8 cellular contexts compared by ENCODE assay signal in the genomic region with DNA sequence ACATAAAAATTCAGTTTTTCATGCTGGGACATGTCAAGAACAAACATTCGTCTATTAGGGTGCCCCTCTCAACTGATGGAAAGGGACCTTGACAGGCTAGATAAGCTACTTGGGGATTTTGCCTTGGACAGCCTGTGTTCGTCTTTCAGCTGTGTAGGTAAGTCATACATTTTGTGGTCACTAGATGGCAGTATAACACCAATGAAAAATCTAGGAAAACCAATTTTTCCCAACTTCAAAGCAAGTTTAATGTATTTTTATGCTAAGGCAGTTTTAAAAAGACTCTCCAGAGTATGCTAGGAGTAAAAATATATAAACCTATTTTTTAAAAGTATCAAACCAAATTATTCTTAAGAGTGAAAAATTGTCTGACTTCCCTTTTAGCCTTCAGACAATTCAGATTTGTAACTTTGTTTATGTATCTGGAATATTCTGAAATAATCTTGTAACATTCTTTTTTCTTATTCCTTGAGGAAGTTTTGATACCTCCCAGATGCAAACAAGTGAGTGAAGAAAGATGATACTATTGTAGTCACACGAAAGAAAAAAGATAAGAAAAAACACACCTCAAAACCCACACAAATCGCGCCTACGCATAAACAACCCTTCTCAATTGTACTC.
A peak's percentile ranks its signal among the peaks of the same experiment; 100 is the strongest.
DNase-seq lines count a peak whose midpoint lies in the region; ATAC-seq and TF ChIP-seq lines count a peak whose summit lies in the region.

No MANE protein-coding gene starts in this region.

- no peaks in the 10 kb centered on the region for H3K79me2 ChIP-seq in SU-DHL-6 (ENCODE audit: insufficient read depth, low read length)

- 0 out of 2 replicates have a peak, but pooled peaks cover 3% of the 10 kb centered on the region for H3F3A ChIP-seq in SU-DHL-6 (ENCODE audit: insufficient read depth)

- ATAC-seq in GM19452 (IDR thresholded peaks at IDR 0.05; ENCODE audit: unreplicated experiment) (peak; percentile 60), HG02763 (IDR thresholded peaks at IDR 0.05; ENCODE audit: unreplicated experiment) (no peak)

- no peaks in the 10 kb centered on the region for H3K4me1 ChIP-seq in neutrophil (ENCODE audit: control insufficient read depth in 1 of 2, insufficient read depth in 1 of 2, low read depth in 1 of 2, low read length in 1 of 2)

- H3K4me3 ChIP-seq in SU-DHL-6 (ENCODE audit: insufficient read depth, low read length, poor library complexity, severe bottlenecking) = no peak overlapping the region
- no peak overlapping the region for H3K4me3 ChIP-seq in neutrophil (ENCODE audit: low read depth in 1 of 2, low read length in 1 of 2)

- TF ChIP-seq CTCF in SU-DHL-6 (IDR thresholded peaks at IDR 0.05; ENCODE audit: insufficient read depth, low read length, poor library complexity, severe bottlenecking) (peak; percentile 48), neutrophil (IDR thresholded peaks at IDR 0.05) (peak; percentile 60)

- no peaks in the 10 kb centered on the region for H3K36me3 ChIP-seq in SU-DHL-6 (ENCODE audit: low read length)
- no peaks in the 10 kb centered on the region for H3K36me3 ChIP-seq in neutrophil

- no peak overlapping the region for H3K27ac ChIP-seq in SU-DHL-6 (ENCODE audit: low read depth, low read length)
- H3K27ac ChIP-seq in neutrophil = no peak overlapping the region

- DNase-seq in DMS53 treated with DMSO at 0.1 percent for 48 hours (lab: John Stamatoyannopoulos, UW; ENCODE audit: unreplicated experiment) = peak; percentile 20
- peak; percentile 15 for DNase-seq in HuH-7.5 (ENCODE audit: low spot score)
- DNase-seq in fibroblast of peridontal ligament (ENCODE audit: extremely low read depth) = peak; percentile 78
- DNase-seq in stimulated activated CD4-positive, alpha-beta T cell treated with anti-CD3 and anti-CD28 coated beads, Interleukin-4, amount 100 ng/mL, for 4 hours = no peak

- H3K9me3 ChIP-seq in SU-DHL-6 (ENCODE audit: insufficient read depth, low read length) (no peaks in the 10 kb centered on the region), neutrophil (no peaks in the 10 kb centered on the region)

- H2AFZ ChIP-seq in SU-DHL-6 (ENCODE audit: low read depth, low read length, severe bottlenecking) = no peak overlapping the region

- no peaks in the 10 kb centered on the region for H3K27me3 ChIP-seq in SU-DHL-6 (ENCODE audit: low read length)
- H3K27me3 ChIP-seq in neutrophil = peaks cover 10% of the 10 kb centered on the region

- no peaks in the 10 kb centered on the region for H3K9me2 ChIP-seq in SU-DHL-6 (replicated peaks; ENCODE audit: insufficient read depth, low read length)

- no peak overlapping the region for H3K9ac ChIP-seq in SU-DHL-6 (ENCODE audit: low read length)

- H4K20me1 ChIP-seq in SU-DHL-6 (ENCODE audit: low read depth, low read length) = no peaks in the 10 kb centered on the region

- H3K4me2 ChIP-seq in SU-DHL-6 (ENCODE audit: low read depth, low read length, poor library complexity, severe bottlenecking) = no peak overlapping the region

Comparison
In these comparisons a context has a peak if more than half of its experiments do, and no peak if none do; other contexts are left out.
1. DNase-seq: peak in DMS53 treated with DMSO at 0.1 percent for 48 hours (single experiment), HuH-7.5 (single experiment) and fibroblast of peridontal ligament (single experiment); none in stimulated activated CD4-positive, alpha-beta T cell treated with anti-CD3 and anti-CD28 coated beads, Interleukin-4, amount 100 ng/mL, for 4 hours (0 of 2).